In the genomic region with DNA sequence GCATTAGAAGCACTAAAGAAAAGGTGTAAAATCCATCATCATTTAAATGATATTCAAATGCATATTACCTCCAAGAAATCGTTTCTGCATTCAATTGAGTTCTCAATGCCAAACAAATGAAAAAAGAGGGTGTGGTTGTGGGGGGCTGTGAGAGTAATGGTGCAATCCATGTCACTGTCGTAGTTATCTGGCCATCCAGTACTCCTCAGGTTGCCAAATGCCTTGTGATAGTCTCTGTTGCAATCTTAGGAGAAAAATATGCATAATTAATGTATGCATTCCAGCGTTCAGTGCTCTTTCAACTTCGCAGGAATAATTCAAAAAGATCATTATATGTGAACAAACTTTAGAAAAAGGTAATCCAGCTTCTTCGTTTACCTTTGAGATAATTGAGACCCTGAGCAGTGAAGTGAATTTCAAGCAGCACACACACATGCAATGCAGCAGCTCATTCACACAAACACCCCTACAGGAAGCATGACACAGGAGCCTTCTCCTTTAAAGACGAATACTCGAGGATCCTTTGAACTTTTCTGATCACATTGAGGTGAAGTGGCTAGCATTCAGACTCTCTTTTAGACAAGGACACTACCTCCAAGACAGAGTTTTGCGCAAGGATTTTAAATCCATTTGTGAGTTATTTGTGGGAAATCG, we compare ENCODE assay signal across 18 cellular contexts.
DNase-seq lines count a peak whose midpoint lies in the region; ATAC-seq, FAIRE-seq and TF ChIP-seq lines count a peak whose summit lies in the region.
"Had no signal": no experiment of that assay in that cellular context is flagged by ENCODE, and none has a peak within 500 bp of the region (broad histone marks: within the 10 kb centered on the region; RNA-seq: fewer than 3 reads in every experiment).

No MANE protein-coding gene starts in this region.

- no peak for TF ChIP-seq POLR2A in K562 (conservative IDR thresholded peaks at IDR 0.05)
- TF ChIP-seq POLR2A in Peyer's patch (IDR thresholded peaks at IDR 0.05) = no peak

- FAIRE-seq in K562 (lab: Jason Lieb, UNC) = peak; percentile 56

- H3K9me3 ChIP-seq in K562 (replicated peaks; ENCODE audit: control insufficient read depth, insufficient read depth, low read depth, low read length) (no peaks in the 10 kb centered on the region), Peyer's patch (no peaks in the 10 kb centered on the region)
- H3K9me3 ChIP-seq: BE2C, MG63 had no signal

- no peak overlapping the region for H2AFZ ChIP-seq in GM23338
- H2AFZ ChIP-seq in K562 (ENCODE audit: low read depth, low read length) = peak overlapping the region; percentile 52

- no peaks in the 10 kb centered on the region for H4K20me1 ChIP-seq in GM23338 (replicated peaks; ENCODE audit: insufficient read depth)
- no peaks in the 10 kb centered on the region for H4K20me1 ChIP-seq in K562 (replicated peaks; ENCODE audit: control insufficient read depth, insufficient read depth, low read length)

- no peaks in the 10 kb centered on the region for H3F3A ChIP-seq in GM23338 (replicated peaks; ENCODE audit: low read depth)

- H3K9me1 ChIP-seq in K562 (ENCODE audit: control insufficient read depth, insufficient read depth, low read length) = no peaks in the 10 kb centered on the region

- H3K36me3 ChIP-seq in GM23338 (ENCODE audit: insufficient read depth) (no peaks in the 10 kb centered on the region), K562 (ENCODE audit: control insufficient read depth, insufficient read depth, low read length) (no peaks in the 10 kb centered on the region), Peyer's patch (no peaks in the 10 kb centered on the region)
- H3K36me3 ChIP-seq: BE2C, MG63 had no signal

- in situ Hi-C loops in K562 (cut with MboI) = loop anchor here (25.0 kb wide), 1 partner anchor 995 kb away; no protein-coding TSS in a partner anchor

- no peaks in the 10 kb centered on the region; the same call in 2 of the 3 replicates for H3K9me3 Mint-ChIP-seq in GM23338
- H3K9me3 Mint-ChIP-seq: CD4-positive, alpha-beta memory T cell had no signal

- CTCF ChIA-PET in K562 (lab: Yijun Ruan, JAX; ENCODE audit: low intra/inter-chr PET ratio) = no interaction called here

- H3K4me1 Mint-ChIP-seq in GM23338 = peaks cover 14% of the 10 kb centered on the region

- H3K27ac Mint-ChIP-seq in GM23338 = peak overlapping the region; percentile 83

- peaks cover 20% of the 10 kb centered on the region for H3K4me1 ChIP-seq in GM23338 (ENCODE audit: insufficient read depth)
- H3K4me1 ChIP-seq in K562 (replicated peaks in 1 of 2; ENCODE audit: control insufficient read depth in 2 of 2, insufficient read depth in 2 of 2, low read length in 2 of 2) = peaks cover 0 to 6% of the 10 kb centered on the region in 2 experiments; a peak in 2 of 5 replicates
- H3K4me1 ChIP-seq in Peyer's patch = no peaks in the 10 kb centered on the region
- H3K4me1 ChIP-seq: BE2C had no signal

- intact Hi-C loops in K562 (cut with micrococcal nuclease) = loop anchor here (10.0 kb wide), 1 partner anchor 573 kb away; no protein-coding TSS in a partner anchor

- H3K4me3 ChIP-seq in GM23338 = no peak overlapping the region
- no peak overlapping the region for H3K4me3 ChIP-seq in K562
- no peak overlapping the region for H3K4me3 ChIP-seq in Peyer's patch
- H3K4me3 ChIP-seq: MG63 had no signal

- no peak overlapping the region for H3K4me3 Mint-ChIP-seq in GM23338
- H3K4me3 Mint-ChIP-seq: CD4-positive, alpha-beta memory T cell had no signal

- TF ChIP-seq CTCF in GM23338 (conservative IDR thresholded peaks at IDR 0.05; ENCODE audit: low read depth in 2 of 2) = no peak
- no peak for TF ChIP-seq CTCF in K562 (IDR thresholded peaks at IDR 0.05 in 2 of 3, conservative IDR thresholded peaks at IDR 0.05 in 1 of 3; ENCODE audit: insufficient read depth in 2 of 3, low read depth in 1 of 3, low read length in 3 of 3)
- no peak for TF ChIP-seq CTCF in Peyer's patch (IDR thresholded peaks at IDR 0.05)

- ATAC-seq in GM23338 = peak; percentile 70
- peak; percentile 74 for ATAC-seq in K562
- ATAC-seq in HG03139 (IDR thresholded peaks at IDR 0.05; ENCODE audit: unreplicated experiment) = no peak
- ATAC-seq: Panc1 had no signal

- TF ChIP-seq EP300 in K562 (IDR thresholded peaks at IDR 0.05; ENCODE audit: low read length) = no peak

- H3K36me3 Mint-ChIP-seq in GM23338 (ENCODE audit: low read depth) = peaks cover 3% of the 10 kb centered on the region; the same call in 1 of the 3 replicates
- H3K36me3 Mint-ChIP-seq: CD4-positive, alpha-beta memory T cell had no signal

- H3K79me2 ChIP-seq in GM23338 (replicated peaks; ENCODE audit: insufficient read depth) (no peaks in the 10 kb centered on the region), K562 (ENCODE audit: control insufficient read depth, insufficient read depth, low read length) (no peaks in the 10 kb centered on the region)

- no peak for TF ChIP-seq RAD21 in K562 (CRISPR knock-in tag; conservative IDR thresholded peaks at IDR 0.05 in 1 of 2, IDR thresholded peaks at IDR 0.05 in 1 of 2)

- no TSS peak for BruUV-seq in K562 (replicated peaks; lab: Mats Ljungman, UMichigan)

- WGBS in K562 (ENCODE audit: insufficient coverage, low coverage, missing lambda C conversion rate) = 10% methylated on average over 9 of the region's 9 CpGs

- H3K4me2 ChIP-seq in GM23338 (peak overlapping the region; percentile 13), K562 (ENCODE audit: insufficient read depth, low read length) (no peak overlapping the region)
- H3K4me2 ChIP-seq: KMS-11 had no signal

- H3K27me3 Mint-ChIP-seq in GM23338 (ENCODE audit: insufficient read depth, low read depth, poor library complexity) = peaks cover 2% of the 10 kb centered on the region

- H3K9ac ChIP-seq in K562 (ENCODE audit: insufficient read depth in 1 of 2, low read depth in 2 of 2, low read length in 2 of 2) = no peak overlapping the region
- H3K9ac ChIP-seq: KMS-11 had no signal

- POLR2A ChIA-PET in K562 (lab: Yijun Ruan, JAX) = interaction anchor here (0.6 kb wide), 1 partner anchor 212 kb away, joined by 3 read pairs; no protein-coding TSS in a partner anchor

- DNase-seq in GM23338 (ENCODE audit: low spot score) = peak; percentile 36
- peak; percentile 20 for DNase-seq in NOMO-1 treated with DMSO at 0.1 percent for 48 hours (lab: John Stamatoyannopoulos, UW; ENCODE audit: unreplicated experiment)
- peak in 1 of 4 experiments; percentile 37 for DNase-seq in K562 (ENCODE audit: extremely low read depth in 1 of 4, low spot score in 3 of 4)
- peak; percentile 16 for DNase-seq in iris pigment epithelial cell (ENCODE audit: low read depth)
- no peak for DNase-seq in activated CD8-positive, alpha-beta memory T cell treated with anti-CD3 and anti-CD28 coated beads for 24 hours
- no peak for DNase-seq in Peyer's patch
- DNase-seq: BE2C; CD4-positive, alpha-beta memory T cell; DMS79; GDM1; MG63; NCI-H1417; NCI-H2081; NCI-H524 treated with DMSO at 0.1 percent for 48 hours; Right ventricle myocardium superior had no signal

- H3K27ac ChIP-seq in GM23338 (ENCODE audit: low read depth) (no peak overlapping the region), K562 (ENCODE audit: extremely low read depth, low read depth, low read length) (no peak overlapping the region), Peyer's patch (no peak overlapping the region)
- H3K27ac ChIP-seq: KMS-11 had no signal

- no peaks in the 10 kb centered on the region; the same call in 1 of the 2 replicates for H3K9me2 ChIP-seq in GM23338 (ENCODE audit: insufficient read depth)

- H3K27me3 ChIP-seq in GM23338 (ENCODE audit: insufficient read depth) (no peaks in the 10 kb centered on the region), K562 (ENCODE audit: control insufficient read depth in 2 of 2, insufficient read depth in 2 of 2, low read length in 2 of 2) (no peaks in the 10 kb centered on the region; a peak in 1 of 5 replicates), Peyer's patch (no peaks in the 10 kb centered on the region)
- H3K27me3 ChIP-seq: BE2C, MG63 had no signal

TF ChIP-seq in GM23338, 12 proteins besides CTCF, POLR2A, EP300 and RAD21:
- no peak for TF ChIP-seq ZNF114 (CRISPR knock-in tag; IDR thresholded peaks at IDR 0.05)
- no peak for TF ChIP-seq EZH2 (IDR thresholded peaks at IDR 0.05; ENCODE audit: low read depth, unreplicated experiment)
- TF ChIP-seq STAT1 (IDR thresholded peaks at IDR 0.05; ENCODE audit: unreplicated experiment) = no peak
- TF ChIP-seq CREB1 (CRISPR knock-in tag; IDR thresholded peaks at IDR 0.05; ENCODE audit: low read depth) = no peak

TF ChIP-seq in K562, 482 proteins besides CTCF, POLR2A, EP300 and RAD21 (continues in another document):
- TF ChIP-seq, protein P1, sequence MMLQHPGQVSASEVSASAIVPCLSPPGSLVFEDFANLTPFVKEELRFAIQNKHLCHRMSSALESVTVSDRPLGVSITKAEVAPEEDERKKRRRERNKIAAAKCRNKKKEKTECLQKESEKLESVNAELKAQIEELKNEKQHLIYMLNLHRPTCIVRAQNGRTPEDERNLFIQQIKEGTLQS (IDR thresholded peaks at IDR 0.05) = peak; percentile 24; the same call in 1 of the 2 replicates
- TF ChIP-seq, protein P1 (CRISPR knock-in tag; conservative IDR thresholded peaks at IDR 0.05) = no peak
- TF ChIP-seq TRIM24 (IDR thresholded peaks at IDR 0.05) (peak; percentile 69 to 73), TEAD4 (IDR thresholded peaks at IDR 0.05; ENCODE audit: low read length) (peak; percentile 29; the same call in 1 of the 2 replicates), TEAD4 (CRISPR knock-in tag; IDR thresholded peaks at IDR 0.05; ENCODE audit: borderline replicate concordance) (no peak), SMARCA4 (IDR thresholded peaks at IDR 0.05) (peak; percentile 28; the same call in 1 of the 2 replicates), SNRNP70 (optimal IDR thresholded peaks at IDR 0.05; ENCODE audit: low read depth, low read length) (no peak), NFATC3 (IDR thresholded peaks at IDR 0.05) (no peak), TCF7L2 (IDR thresholded peaks at IDR 0.05; ENCODE audit: low read depth, low read length) (no peak)
- TF ChIP-seq, protein P2, sequence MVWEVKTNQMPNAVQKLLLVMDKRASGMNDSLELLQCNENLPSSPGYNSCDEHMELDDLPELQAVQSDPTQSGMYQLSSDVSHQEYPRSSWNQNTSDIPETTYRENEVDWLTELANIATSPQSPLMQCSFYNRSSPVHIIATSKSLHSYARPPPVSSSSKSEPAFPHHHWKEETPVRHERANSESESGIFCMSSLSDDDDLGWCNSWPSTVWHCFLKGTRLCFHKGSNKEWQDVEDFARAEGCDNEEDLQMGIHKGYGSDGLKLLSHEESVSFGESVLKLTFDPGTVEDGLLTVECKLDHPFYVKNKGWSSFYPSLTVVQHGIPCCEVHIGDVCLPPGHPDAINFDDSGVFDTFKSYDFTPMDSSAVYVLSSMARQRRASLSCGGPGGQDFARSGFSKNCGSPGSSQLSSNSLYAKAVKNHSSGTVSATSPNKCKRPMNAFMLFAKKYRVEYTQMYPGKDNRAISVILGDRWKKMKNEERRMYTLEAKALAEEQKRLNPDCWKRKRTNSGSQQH (CRISPR knock-in tag; IDR thresholded peaks at IDR 0.05) = no peak

Comparison
In these comparisons a context has a peak if more than half of its experiments do, and no peak if none do; other contexts are left out.
1. DNase-seq: peak in GM23338 (single experiment), NOMO-1 treated with DMSO at 0.1 percent for 48 hours (single experiment) and iris pigment epithelial cell (single experiment); none in activated CD8-positive, alpha-beta memory T cell treated with anti-CD3 and anti-CD28 coated beads for 24 hours (single experiment) and Peyer's patch (0 of 3).